1 cellular context compared by ENCODE assay signal in the genomic region with DNA sequence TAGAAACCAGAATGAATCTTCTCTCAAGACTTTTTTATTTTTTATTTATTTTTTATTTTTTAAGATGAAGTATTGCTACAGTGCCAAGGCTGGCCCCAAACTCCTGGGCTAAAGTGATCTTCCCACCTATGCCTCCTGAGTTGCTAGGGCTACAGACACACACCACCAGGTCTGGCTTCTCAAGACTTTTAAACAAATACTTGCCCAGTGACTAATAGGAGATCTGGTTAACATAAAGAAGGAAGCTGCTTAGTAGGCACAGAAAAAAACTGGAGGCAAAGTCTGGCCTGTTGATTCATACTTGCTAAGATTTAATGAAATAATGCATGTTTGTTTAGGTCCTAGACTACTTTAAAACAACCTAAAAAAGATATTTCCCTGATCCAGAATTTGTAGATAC.
TF ChIP-seq lines count a peak whose summit lies in the region.

No MANE protein-coding gene starts in this region.

TF ChIP-seq in WTC11, 78 proteins besides CTCF, POLR2A, EP300 and RAD21 (continued from another document):
- TF ChIP-seq, protein P1, sequence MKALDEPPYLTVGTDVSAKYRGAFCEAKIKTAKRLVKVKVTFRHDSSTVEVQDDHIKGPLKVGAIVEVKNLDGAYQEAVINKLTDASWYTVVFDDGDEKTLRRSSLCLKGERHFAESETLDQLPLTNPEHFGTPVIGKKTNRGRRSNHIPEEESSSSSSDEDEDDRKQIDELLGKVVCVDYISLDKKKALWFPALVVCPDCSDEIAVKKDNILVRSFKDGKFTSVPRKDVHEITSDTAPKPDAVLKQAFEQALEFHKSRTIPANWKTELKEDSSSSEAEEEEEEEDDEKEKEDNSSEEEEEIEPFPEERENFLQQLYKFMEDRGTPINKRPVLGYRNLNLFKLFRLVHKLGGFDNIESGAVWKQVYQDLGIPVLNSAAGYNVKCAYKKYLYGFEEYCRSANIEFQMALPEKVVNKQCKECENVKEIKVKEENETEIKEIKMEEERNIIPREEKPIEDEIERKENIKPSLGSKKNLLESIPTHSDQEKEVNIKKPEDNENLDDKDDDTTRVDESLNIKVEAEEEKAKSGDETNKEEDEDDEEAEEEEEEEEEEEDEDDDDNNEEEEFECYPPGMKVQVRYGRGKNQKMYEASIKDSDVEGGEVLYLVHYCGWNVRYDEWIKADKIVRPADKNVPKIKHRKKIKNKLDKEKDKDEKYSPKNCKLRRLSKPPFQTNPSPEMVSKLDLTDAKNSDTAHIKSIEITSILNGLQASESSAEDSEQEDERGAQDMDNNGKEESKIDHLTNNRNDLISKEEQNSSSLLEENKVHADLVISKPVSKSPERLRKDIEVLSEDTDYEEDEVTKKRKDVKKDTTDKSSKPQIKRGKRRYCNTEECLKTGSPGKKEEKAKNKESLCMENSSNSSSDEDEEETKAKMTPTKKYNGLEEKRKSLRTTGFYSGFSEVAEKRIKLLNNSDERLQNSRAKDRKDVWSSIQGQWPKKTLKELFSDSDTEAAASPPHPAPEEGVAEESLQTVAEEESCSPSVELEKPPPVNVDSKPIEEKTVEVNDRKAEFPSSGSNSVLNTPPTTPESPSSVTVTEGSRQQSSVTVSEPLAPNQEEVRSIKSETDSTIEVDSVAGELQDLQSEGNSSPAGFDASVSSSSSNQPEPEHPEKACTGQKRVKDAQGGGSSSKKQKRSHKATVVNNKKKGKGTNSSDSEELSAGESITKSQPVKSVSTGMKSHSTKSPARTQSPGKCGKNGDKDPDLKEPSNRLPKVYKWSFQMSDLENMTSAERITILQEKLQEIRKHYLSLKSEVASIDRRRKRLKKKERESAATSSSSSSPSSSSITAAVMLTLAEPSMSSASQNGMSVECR (CRISPR knock-in tag; IDR thresholded peaks at IDR 0.05; ENCODE audit: borderline replicate concordance): no peak
